9 cellular contexts compared by ENCODE assay signal in genomic region chr7:33459340-33459751, GRCh38.
DNase-seq lines count a peak whose midpoint lies in the region; ATAC-seq, FAIRE-seq and TF ChIP-seq lines count a peak whose summit lies in the region.
"Had no signal": no experiment of that assay in that cellular context is flagged by ENCODE, and none has a peak within 500 bp of the region (broad histone marks: within the 10 kb centered on the region; RNA-seq: fewer than 3 reads in every experiment).

No MANE protein-coding gene starts in this region.

- DNase-seq in NCI-H2107 treated with DMSO at 0.1 percent for 48 hours (lab: John Stamatoyannopoulos, UW; ENCODE audit: unreplicated experiment) (peak; percentile 33), NCI-H2107 (lab: John Stamatoyannopoulos, UW) (no peak), NCI-H1105 treated with DMSO at 0.1 percent for 48 hours (lab: John Stamatoyannopoulos, UW) (peak; percentile 75), astrocyte (ENCODE audit: low read depth) (peak; percentile 29), kidney epithelial cell (ENCODE audit: low read depth) (peak; percentile 1), RPMI8226 (no peak)
- DNase-seq in stimulated activated effector memory CD8-positive, alpha-beta T cell treated with anti-CD3 and anti-CD28 coated beads, Interleukin-12 subunit alpha, Interleukin-12 subunit beta, amount 100 ng/mL, for 72 hours (ENCODE audit: low spot score in 2 of 2) = no peak

- no peak for ATAC-seq in stimulated activated effector memory CD8-positive, alpha-beta T cell treated with anti-CD3 and anti-CD28 coated beads, Interleukin-12 subunit alpha, Interleukin-12 subunit beta, amount 100 ng/mL, for 72 hours
- no peak for ATAC-seq in activated T-helper 17 cell treated with anti-CD3 and anti-CD28 coated beads, Interleukin-2, amount 50 U/mL, for 72 hours (replicated peaks)

- no peaks in the 10 kb centered on the region for H3K27me3 Mint-ChIP-seq in astrocyte (ENCODE audit: low read depth, unreplicated experiment)
- H3K27me3 Mint-ChIP-seq in activated T-helper 17 cell treated with anti-CD3 and anti-CD28 coated beads, Interleukin-2, amount 50 U/mL, for 72 hours = no peaks in the 10 kb centered on the region

- H3K4me3 ChIP-seq in astrocyte (ENCODE audit: insufficient read depth, low read depth, low read length) (no peak overlapping the region), kidney epithelial cell (ENCODE audit: low read depth, low read length) (no peak overlapping the region)
- H3K4me3 ChIP-seq: BLaER1 treated with 17β-estradiol and CSF1 and Interleukin-3, amounts not matched to agents 10 nM and 100 nM had no signal

- no peak overlapping the region for H3K9ac ChIP-seq in astrocyte (ENCODE audit: low read length)
- H3K9ac ChIP-seq: BLaER1 treated with 17β-estradiol and CSF1 and Interleukin-3, amounts not matched to agents 10 nM and 100 nM had no signal

- H3K9me3 ChIP-seq in astrocyte (ENCODE audit: insufficient read depth, low read depth, low read length) = no peaks in the 10 kb centered on the region
- H3K9me3 ChIP-seq: BLaER1 treated with 17β-estradiol and CSF1 and Interleukin-3, amounts not matched to agents 10 nM and 100 nM had no signal

- no peak overlapping the region for H3K4me2 ChIP-seq in astrocyte (ENCODE audit: low read length)
- H3K4me2 ChIP-seq: BLaER1 treated with 17β-estradiol and CSF1 and Interleukin-3, amounts not matched to agents 10 nM and 100 nM had no signal

- no peaks in the 10 kb centered on the region for H3K4me1 ChIP-seq in astrocyte (ENCODE audit: insufficient read depth, low read length)
- H3K4me1 ChIP-seq: BLaER1 treated with 17β-estradiol and CSF1 and Interleukin-3, amounts not matched to agents 10 nM and 100 nM had no signal

- H3K27me3 ChIP-seq in astrocyte (ENCODE audit: insufficient read depth, low read length) (no peaks in the 10 kb centered on the region), kidney epithelial cell (ENCODE audit: control insufficient read depth, insufficient read depth, low read length) (no peaks in the 10 kb centered on the region)
- H3K27me3 ChIP-seq: BLaER1 treated with 17β-estradiol and CSF1 and Interleukin-3, amounts not matched to agents 10 nM and 100 nM had no signal

- no peak overlapping the region for H3K4me3 Mint-ChIP-seq in astrocyte (ENCODE audit: unreplicated experiment)
- H3K4me3 Mint-ChIP-seq in stimulated activated effector memory CD8-positive, alpha-beta T cell treated with anti-CD3 and anti-CD28 coated beads, Interleukin-12 subunit alpha, Interleukin-12 subunit beta, amount 100 ng/mL, for 72 hours = no peak overlapping the region
- no peak overlapping the region for H3K4me3 Mint-ChIP-seq in activated T-helper 17 cell treated with anti-CD3 and anti-CD28 coated beads, Interleukin-2, amount 50 U/mL, for 72 hours

- no peaks in the 10 kb centered on the region for H4K20me1 ChIP-seq in astrocyte (ENCODE audit: insufficient read depth, low read length)
- H4K20me1 ChIP-seq: BLaER1 treated with 17β-estradiol and CSF1 and Interleukin-3, amounts not matched to agents 10 nM and 100 nM had no signal

- no peaks in the 10 kb centered on the region for H3K4me1 Mint-ChIP-seq in astrocyte (ENCODE audit: low read depth, unreplicated experiment)
- H3K4me1 Mint-ChIP-seq in stimulated activated effector memory CD8-positive, alpha-beta T cell treated with anti-CD3 and anti-CD28 coated beads, Interleukin-12 subunit alpha, Interleukin-12 subunit beta, amount 100 ng/mL, for 72 hours = no peaks in the 10 kb centered on the region
- no peaks in the 10 kb centered on the region for H3K4me1 Mint-ChIP-seq in activated T-helper 17 cell treated with anti-CD3 and anti-CD28 coated beads, Interleukin-2, amount 50 U/mL, for 72 hours

- no peak overlapping the region for H3K27ac Mint-ChIP-seq in astrocyte (ENCODE audit: unreplicated experiment)
- H3K27ac Mint-ChIP-seq in stimulated activated effector memory CD8-positive, alpha-beta T cell treated with anti-CD3 and anti-CD28 coated beads, Interleukin-12 subunit alpha, Interleukin-12 subunit beta, amount 100 ng/mL, for 72 hours = no peak overlapping the region
- H3K27ac Mint-ChIP-seq in activated T-helper 17 cell treated with anti-CD3 and anti-CD28 coated beads, Interleukin-2, amount 50 U/mL, for 72 hours = no peak overlapping the region

- TF ChIP-seq CTCF in astrocyte (IDR thresholded peaks at IDR 0.05; ENCODE audit: insufficient read depth, low read depth, low read length) = peak; percentile 25
- TF ChIP-seq CTCF in kidney epithelial cell (IDR thresholded peaks at IDR 0.05; ENCODE audit: insufficient read depth, low read length, poor library complexity, severe bottlenecking) = peak; percentile 63

- H3K27ac ChIP-seq in astrocyte (ENCODE audit: low read depth, low read length) = no peak overlapping the region
- H3K27ac ChIP-seq: BLaER1 treated with 17β-estradiol and CSF1 and Interleukin-3, amounts not matched to agents 10 nM and 100 nM had no signal

- H3K36me3 ChIP-seq in astrocyte (ENCODE audit: insufficient read depth, low read length) = no peaks in the 10 kb centered on the region
- no peaks in the 10 kb centered on the region for H3K36me3 ChIP-seq in kidney epithelial cell (ENCODE audit: control insufficient read depth, insufficient read depth, low read length)
- H3K36me3 ChIP-seq: BLaER1 treated with 17β-estradiol and CSF1 and Interleukin-3, amounts not matched to agents 10 nM and 100 nM had no signal

- H3K79me2 ChIP-seq in astrocyte (ENCODE audit: insufficient read depth, low read length) = no peaks in the 10 kb centered on the region

- no peaks in the 10 kb centered on the region for H3K36me3 Mint-ChIP-seq in astrocyte (ENCODE audit: low read depth, unreplicated experiment)
- no peaks in the 10 kb centered on the region for H3K36me3 Mint-ChIP-seq in stimulated activated effector memory CD8-positive, alpha-beta T cell treated with anti-CD3 and anti-CD28 coated beads, Interleukin-12 subunit alpha, Interleukin-12 subunit beta, amount 100 ng/mL, for 72 hours
- H3K36me3 Mint-ChIP-seq in activated T-helper 17 cell treated with anti-CD3 and anti-CD28 coated beads, Interleukin-2, amount 50 U/mL, for 72 hours (ENCODE audit: low read depth) = no peaks in the 10 kb centered on the region

- FAIRE-seq in astrocyte (lab: Jason Lieb, UNC) = no peak

- no peaks in the 10 kb centered on the region for H3K9me3 Mint-ChIP-seq in astrocyte (ENCODE audit: unreplicated experiment)
- no peaks in the 10 kb centered on the region for H3K9me3 Mint-ChIP-seq in stimulated activated effector memory CD8-positive, alpha-beta T cell treated with anti-CD3 and anti-CD28 coated beads, Interleukin-12 subunit alpha, Interleukin-12 subunit beta, amount 100 ng/mL, for 72 hours
- no peaks in the 10 kb centered on the region for H3K9me3 Mint-ChIP-seq in activated T-helper 17 cell treated with anti-CD3 and anti-CD28 coated beads, Interleukin-2, amount 50 U/mL, for 72 hours

- H2AFZ ChIP-seq in astrocyte (ENCODE audit: low read depth, low read length) = no peak overlapping the region

Comparison
In these comparisons a context has a peak if more than half of its experiments do, and no peak if none do; other contexts are left out.
1. DNase-seq: peak in NCI-H2107 treated with DMSO at 0.1 percent for 48 hours (single experiment), NCI-H1105 treated with DMSO at 0.1 percent for 48 hours (single experiment), astrocyte (single experiment) and kidney epithelial cell (single experiment); none in NCI-H2107 (single experiment), stimulated activated effector memory CD8-positive, alpha-beta T cell treated with anti-CD3 and anti-CD28 coated beads, Interleukin-12 subunit alpha, Interleukin-12 subunit beta, amount 100 ng/mL, for 72 hours (0 of 2) and RPMI8226 (single experiment).